ENCODE assay signal across 8 cellular contexts in the genomic region with DNA sequence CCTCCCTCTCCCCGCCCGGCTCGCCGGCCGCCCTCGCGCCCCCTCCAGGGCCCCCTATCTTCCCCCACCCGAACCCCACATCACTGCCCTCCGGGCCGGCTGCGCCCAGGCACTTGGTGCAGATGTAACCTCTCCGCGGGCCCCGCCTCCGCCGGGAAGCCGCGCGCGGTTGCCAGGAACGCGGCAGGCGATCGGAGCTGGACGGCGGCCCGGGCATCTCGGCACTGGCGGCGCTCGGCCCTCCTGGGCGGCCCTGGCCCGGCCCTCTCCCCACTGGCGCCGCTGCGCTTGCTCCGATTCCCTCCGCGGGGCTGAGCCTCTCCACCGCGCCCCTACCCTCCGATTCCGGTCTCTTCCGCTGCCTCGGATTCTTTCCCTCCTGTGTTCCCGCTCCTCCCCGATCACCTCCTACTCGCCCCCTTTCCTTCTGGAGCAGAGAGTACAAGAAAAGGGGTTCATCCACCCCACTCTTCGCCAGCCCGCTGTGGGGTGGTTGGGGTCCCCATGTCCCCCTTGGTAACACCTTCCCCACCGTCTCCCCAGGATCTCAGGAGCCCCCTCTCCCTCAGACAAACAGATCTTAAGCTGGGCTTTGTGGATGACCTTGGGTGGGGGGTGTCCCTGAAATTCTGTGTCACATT.
DNase-seq lines count a peak whose midpoint lies in the region; ATAC-seq, FAIRE-seq and TF ChIP-seq lines count a peak whose summit lies in the region.

No MANE protein-coding gene starts in this region.

- no peak for ATAC-seq in GM19351 (IDR thresholded peaks at IDR 0.05; ENCODE audit: unreplicated experiment)

- no peaks in the 10 kb centered on the region for H3K9me3 ChIP-seq in iPS-15b (ENCODE audit: control insufficient read depth, insufficient read depth, low read length)

- peak overlapping the region; percentile 37 for H3K9ac ChIP-seq in iPS-15b (ENCODE audit: low read depth, low read length)
- peak overlapping the region; percentile 62 for H3K9ac ChIP-seq in rectal smooth muscle tissue (ENCODE audit: low read length)

- H3K4me1 ChIP-seq in iPS-15b (ENCODE audit: control insufficient read depth, insufficient read depth, low read length) (peaks cover 5% of the 10 kb centered on the region), rectal smooth muscle tissue (ENCODE audit: control insufficient read depth, insufficient read depth, low read length) (peaks cover 4% of the 10 kb centered on the region)

- POLR2A ChIA-PET in MCF 10A (lab: Yijun Ruan, JAX) = interaction anchor here (0.6 to 0.7 kb wide), 3 partner anchors 54 to 376 kb away, joined by 3 read pairs; no protein-coding TSS in a partner anchor

- H3K27ac ChIP-seq in rectal smooth muscle tissue (ENCODE audit: low read depth, low read length) = peak overlapping the region; percentile 56

- CTCF ChIA-PET in MCF 10A (lab: Yijun Ruan, JAX) = interaction anchor here (0.7 kb wide), 2 partner anchors 49 to 879 kb away, joined by 3 to 4 read pairs; no protein-coding TSS in a partner anchor

- H3K9me3 Mint-ChIP-seq in MCF 10A (ENCODE audit: unreplicated experiment) = no peaks in the 10 kb centered on the region

- H3K4me3 ChIP-seq in iPS-15b (ENCODE audit: low read depth, low read length) = peak overlapping the region; percentile 60
- H3K4me3 ChIP-seq in rectal smooth muscle tissue (ENCODE audit: low read length) = peak overlapping the region; percentile 55

- TF ChIP-seq POLR2A in GM12892 (IDR thresholded peaks at IDR 0.05; ENCODE audit: low read depth, low read length) = no peak

- in situ Hi-C loops in G401 (cut with HindIII; ENCODE audit: low sequenced_read_pairs) = no loop called here

- no peaks in the 10 kb centered on the region for H3K36me3 ChIP-seq in iPS-15b (ENCODE audit: control insufficient read depth, insufficient read depth, low read length)
- no peaks in the 10 kb centered on the region for H3K36me3 ChIP-seq in rectal smooth muscle tissue (ENCODE audit: control insufficient read depth, insufficient read depth, low read length)

- no peaks in the 10 kb centered on the region for H3K36me3 Mint-ChIP-seq in MCF 10A (ENCODE audit: insufficient read depth, unreplicated experiment)

- BruUV-seq in MCF 10A (replicated peaks; lab: Mats Ljungman, UMichigan) = no TSS peak

- H3K4me3 Mint-ChIP-seq in MCF 10A (ENCODE audit: unreplicated experiment) = peak overlapping the region; percentile 52

- DNase-seq in G401 (ENCODE audit: low spot score) (peak; percentile 73), NCI-H446 treated with DMSO at 0.1 percent for 48 hours (lab: John Stamatoyannopoulos, UW) (peak; percentile 7), MCF 10A (ENCODE audit: unreplicated experiment) (peak; percentile 62), GM19238 (ENCODE audit: insufficient read length, low spot score) (no peak), GM12892 (ENCODE audit: insufficient read length) (no peak)

- no peak for FAIRE-seq in GM12892 (lab: Jason Lieb, UNC)

- H3K4me1 Mint-ChIP-seq in MCF 10A (ENCODE audit: insufficient read depth, unreplicated experiment) = peaks cover 5% of the 10 kb centered on the region

- no peaks in the 10 kb centered on the region for H3K27me3 Mint-ChIP-seq in MCF 10A (ENCODE audit: insufficient read depth, unreplicated experiment)

- no peak for TF ChIP-seq CTCF in MCF 10A (IDR thresholded peaks at IDR 0.05; ENCODE audit: unreplicated experiment)

- H3K27me3 ChIP-seq in iPS-15b (ENCODE audit: control insufficient read depth, insufficient read depth, low read length) = peaks cover 34% of the 10 kb centered on the region
- H3K27me3 ChIP-seq in rectal smooth muscle tissue (ENCODE audit: control insufficient read depth, insufficient read depth, low read length) = no peaks in the 10 kb centered on the region

- intact Hi-C loops in MCF 10A (cut with micrococcal nuclease) = no loop called here

- peak overlapping the region; percentile 59 for H3K27ac Mint-ChIP-seq in MCF 10A (ENCODE audit: low read depth, unreplicated experiment)

Comparison
In these comparisons a context has a peak if more than half of its experiments do, and no peak if none do; other contexts are left out.
1. DNase-seq: peak in G401 (single experiment), NCI-H446 treated with DMSO at 0.1 percent for 48 hours (single experiment) and MCF 10A (single experiment); none in GM19238 (single experiment) and GM12892 (single experiment).